15 cellular contexts compared by ENCODE assay signal in the genomic region with DNA sequence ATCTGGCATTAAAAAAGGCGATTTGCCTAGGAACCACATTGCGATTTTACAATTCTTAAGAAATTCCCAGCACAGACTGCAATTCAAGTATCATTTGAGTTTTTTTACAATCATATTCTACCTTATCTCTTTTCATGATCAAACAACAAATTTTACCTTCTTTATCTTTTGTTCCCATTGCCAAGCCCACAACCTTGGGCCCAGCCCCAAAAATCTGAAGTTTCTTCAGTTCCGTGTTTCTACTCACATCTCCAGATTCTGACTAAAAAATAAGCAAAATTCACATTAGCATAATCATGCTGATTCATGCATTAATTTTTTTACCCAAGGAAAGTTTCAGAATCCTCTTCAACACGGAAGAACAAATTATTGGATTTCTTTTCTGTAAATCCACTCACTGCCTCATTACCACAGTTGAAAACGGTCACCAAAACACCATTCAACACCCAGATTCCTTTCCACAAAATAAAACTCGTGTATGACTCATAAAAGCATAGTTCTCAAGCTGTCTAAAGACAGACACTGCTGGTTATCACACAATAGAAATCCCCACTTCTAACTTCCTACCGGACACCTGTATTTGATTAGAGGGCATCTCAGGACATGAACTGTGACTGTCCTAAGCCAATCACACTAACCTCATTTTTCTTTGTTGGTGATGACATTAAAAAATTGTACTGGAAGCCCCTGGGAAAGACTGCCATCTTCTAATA. TPM values are rescaled to one million over a fixed set of nuclear protein-coding genes. Genes with fewer than 3 reads are reported as not detected.
DNase-seq lines count a peak whose midpoint lies in the region; ATAC-seq and TF ChIP-seq lines count a peak whose summit lies in the region.
"Had no signal": no experiment of that assay in that cellular context is flagged by ENCODE, and none has a peak within 500 bp of the region (broad histone marks: within the 10 kb centered on the region; RNA-seq: fewer than 3 reads in every experiment).

No MANE protein-coding gene starts in this region.

- no peaks in the 10 kb centered on the region for H3K9me3 Mint-ChIP-seq in activated naive CD8-positive, alpha-beta T cell treated with anti-CD3 and anti-CD28 coated beads, Interleukin-2, amount 50 U/mL, for 24 hours
- H3K9me3 Mint-ChIP-seq: CD8-positive, alpha-beta memory T cell had no signal

- intact Hi-C loops in left ventricle myocardium superior (cut with micrococcal nuclease): no loop called here

- H3K27ac Mint-ChIP-seq in activated naive CD8-positive, alpha-beta T cell treated with anti-CD3 and anti-CD28 coated beads, Interleukin-2, amount 50 U/mL, for 24 hours: peak overlapping the region; percentile 27
- H3K27ac Mint-ChIP-seq: activated CD8-positive, alpha-beta memory T cell treated with anti-CD3 and anti-CD28 coated beads, Interleukin-2, amount 10 ng/mL, durations not matched to agents 7 days and 5 days had no signal

- no peaks in the 10 kb centered on the region for H3K27me3 ChIP-seq in GM23248 (replicated peaks; ENCODE audit: insufficient read depth)
- no peaks in the 10 kb centered on the region for H3K27me3 ChIP-seq in foreskin keratinocyte
- H3K27me3 ChIP-seq: neutrophil had no signal

- H3F3A ChIP-seq in GM23248 (ENCODE audit: insufficient read depth): peaks cover 31% of the 10 kb centered on the region

- peaks cover 49% of the 10 kb centered on the region for H3K36me3 ChIP-seq in GM23248 (ENCODE audit: low read depth)

- H3K27me3 Mint-ChIP-seq in activated naive CD8-positive, alpha-beta T cell treated with anti-CD3 and anti-CD28 coated beads, Interleukin-2, amount 50 U/mL, for 24 hours: no peaks in the 10 kb centered on the region
- H3K27me3 Mint-ChIP-seq: activated CD8-positive, alpha-beta memory T cell treated with anti-CD3 and anti-CD28 coated beads, Interleukin-2, amount 10 ng/mL, durations not matched to agents 7 days and 5 days; CD8-positive, alpha-beta memory T cell had no signal

- H3K4me1 ChIP-seq in GM23248 (ENCODE audit: insufficient read depth) (peaks cover 22% of the 10 kb centered on the region), foreskin keratinocyte (no peaks in the 10 kb centered on the region)

- H2AFZ ChIP-seq in GM23248: no peak overlapping the region

- H3K27ac ChIP-seq in GM23248 (peak overlapping the region; percentile 55), foreskin keratinocyte (no peak overlapping the region)
- H3K27ac ChIP-seq: neutrophil had no signal

- 58 to 61% methylated on average over 7 of the region's 7 CpGs for WGBS in GM23248 (ENCODE audit: low coverage in 1 of 2, low lambda C conversion rate in 2 of 2, missing lambda C conversion rate in 2 of 2), 2 experiments

- H3K4me3 ChIP-seq in AG09309 (ENCODE audit: control insufficient read depth, low read depth, low read length) (no peak overlapping the region), GM23248 (no peak overlapping the region)

- H3K79me2 ChIP-seq in GM23248 (ENCODE audit: insufficient read depth): peaks cover 57% of the 10 kb centered on the region

- in situ Hi-C loops in GM23248 (cut with MboI): no loop called here

- no peak overlapping the region for H3K4me3 Mint-ChIP-seq in activated naive CD8-positive, alpha-beta T cell treated with anti-CD3 and anti-CD28 coated beads, Interleukin-2, amount 50 U/mL, for 24 hours
- H3K4me3 Mint-ChIP-seq: activated CD8-positive, alpha-beta memory T cell treated with anti-CD3 and anti-CD28 coated beads, Interleukin-2, amount 10 ng/mL, durations not matched to agents 7 days and 5 days; CD8-positive, alpha-beta memory T cell had no signal

- 0 out of 2 replicates have a peak, but pooled peaks cover 3% of the 10 kb centered on the region for H4K20me1 ChIP-seq in GM23248 (ENCODE audit: insufficient read depth)

- no peaks in the 10 kb centered on the region for H3K9me2 ChIP-seq in GM23248 (ENCODE audit: insufficient read depth)

- no peak overlapping the region for H3K9ac ChIP-seq in GM23248

- TF ChIP-seq CTCF in AG09309 (IDR thresholded peaks at IDR 0.05; ENCODE audit: control insufficient read depth, insufficient read depth, low read depth, low read length, missing control alignments): no peak
- no peak for TF ChIP-seq CTCF in foreskin keratinocyte (conservative IDR thresholded peaks at IDR 0.05)

- H3K9me3 ChIP-seq in GM23248 (ENCODE audit: low read depth): no peaks in the 10 kb centered on the region
- H3K9me3 ChIP-seq: neutrophil had no signal

- DNase-seq in AG09309 (ENCODE audit: low read depth) (peak; percentile 32), GM23248 (peak; percentile 67), foreskin keratinocyte (peak; percentile 33 to 35), NCI-H1092 (lab: John Stamatoyannopoulos, UW) (no peak), left ventricle myocardium superior (no peak), HT-29 (ENCODE audit: low spot score) (no peak), epidermal melanocyte (ENCODE audit: insufficient read length, low spot score) (no peak)
- DNase-seq in activated naive CD8-positive, alpha-beta T cell treated with anti-CD3 and anti-CD28 coated beads, Interleukin-2, amount 50 U/mL, for 24 hours: no peak
- DNase-seq: activated CD8-positive, alpha-beta memory T cell treated with anti-CD3 and anti-CD28 coated beads, Interleukin-2, amount 10 ng/mL, durations not matched to agents 7 days and 5 days; anterior cingulate cortex; CD8-positive, alpha-beta memory T cell; effector CD8-positive, alpha-beta T cell; NCI-H1694; NCI-H526 treated with DMSO at 0.1 percent for 48 hours had no signal

- ATAC-seq in activated naive CD8-positive, alpha-beta T cell treated with anti-CD3 and anti-CD28 coated beads, Interleukin-2, amount 50 U/mL, for 24 hours: no peak
- ATAC-seq in foreskin keratinocyte: peak; percentile 27
- no peak for ATAC-seq in left ventricle myocardium superior
- ATAC-seq: activated CD8-positive, alpha-beta memory T cell treated with anti-CD3 and anti-CD28 coated beads, Interleukin-2, amount 10 ng/mL, durations not matched to agents 7 days and 5 days had no signal

- H3K36me3 Mint-ChIP-seq in activated naive CD8-positive, alpha-beta T cell treated with anti-CD3 and anti-CD28 coated beads, Interleukin-2, amount 50 U/mL, for 24 hours (ENCODE audit: low read depth): peaks cover 63% of the 10 kb centered on the region

- peaks cover 12% of the 10 kb centered on the region for H3K4me1 Mint-ChIP-seq in activated naive CD8-positive, alpha-beta T cell treated with anti-CD3 and anti-CD28 coated beads, Interleukin-2, amount 50 U/mL, for 24 hours

- H3K4me2 ChIP-seq in GM23248 (ENCODE audit: unreplicated experiment): peak overlapping the region; percentile 11

RNA-seq across cellular contexts. Expression of a gene that starts 32.7 kb away (rescaled TPM):
- total RNA-seq in GM23248 (2014; rRNA removed; shearing (Covaris generic)): 25.1 and 60.2 TPM in 2 replicates
- polyA plus RNA-seq in GM23248 (2016; fragmentation: Nextera tagmentation; extraction: Ambion mirVana) (28.7 and 31.4 TPM in 2 replicates), foreskin keratinocyte (4.0 and 4.3 TPM in 2 replicates)
- total RNA-seq in foreskin keratinocyte (21.6 and 26.0 TPM in 2 replicates), left ventricle myocardium superior (27.3 TPM)
- 24.5 and 31.6 TPM in 2 replicates for total RNA-seq in HT-29 (2014; rRNA removed; shearing (Covaris generic))

RNA-seq across cellular contexts. Expression of a gene that starts 45.0 kb away (rescaled TPM):
- total RNA-seq in GM23248 (2014; rRNA removed; shearing (Covaris generic)): 6.3 and 9.9 TPM in 2 replicates
- polyA plus RNA-seq in GM23248 (2016; fragmentation: Nextera tagmentation; extraction: Ambion mirVana): 4.5 and 8.3 TPM in 2 replicates
- 10.3 and 13.3 TPM in 2 replicates for total RNA-seq in foreskin keratinocyte
- polyA plus RNA-seq in foreskin keratinocyte: 6.4 and 7.9 TPM in 2 replicates
- 2.8 TPM for total RNA-seq in left ventricle myocardium superior
- total RNA-seq in HT-29 (2014; rRNA removed; shearing (Covaris generic)): 3.5 and 6.1 TPM in 2 replicates

Comparison
In these comparisons a context has a peak if more than half of its experiments do, and no peak if none do; other contexts are left out.
1. DNase-seq: peak in AG09309 (single experiment), GM23248 (single experiment) and foreskin keratinocyte (2 of 2); none in activated naive CD8-positive, alpha-beta T cell treated with anti-CD3 and anti-CD28 coated beads, Interleukin-2, amount 50 U/mL, for 24 hours (single experiment), NCI-H1092 (single experiment), left ventricle myocardium superior (single experiment), HT-29 (single experiment) and epidermal melanocyte (single experiment).